Comparison of ENCODE assay signal across 21 cellular contexts in the genomic region with DNA sequence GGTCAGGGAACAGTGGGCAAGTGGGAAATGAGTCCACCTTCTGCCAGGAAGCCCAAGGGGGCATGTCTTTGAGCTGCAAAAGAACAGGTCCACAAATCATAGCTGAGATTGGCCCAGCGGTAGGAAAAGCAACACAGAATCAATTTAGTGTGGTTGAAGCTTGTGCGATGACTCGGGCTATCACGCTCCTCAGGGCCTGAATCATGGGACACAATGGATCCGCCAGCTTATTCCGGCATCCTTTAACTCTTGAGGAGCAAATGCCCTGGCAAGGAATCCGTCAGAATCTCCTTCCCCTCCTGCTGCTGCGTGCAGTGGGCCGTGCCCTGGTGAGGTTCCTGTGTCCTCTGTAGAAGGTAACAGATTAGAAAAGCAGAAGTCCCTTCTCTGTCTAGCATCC.
"Had no signal": no experiment of that assay in that cellular context is flagged by ENCODE, and none has a peak within 500 bp of the region (broad histone marks: within the 10 kb centered on the region; RNA-seq: fewer than 3 reads in every experiment).

No MANE protein-coding gene starts in this region.

- DNase-seq: effector memory CD8-positive, alpha-beta T cell; gastrocnemius medialis; immature natural killer cell; left colon; left ventricle myocardium superior; mesenchymal stem cell; naive B cell; nephron progenitor cell; retina; right lobe of liver; stimulated activated CD4-positive, alpha-beta T cell treated with anti-CD3 and anti-CD28 coated beads, Interleukin-4, amount 100 ng/mL, for 1 hour; stimulated activated CD8-positive, alpha-beta memory T cell treated with anti-CD3 and anti-CD28 coated beads, Interleukin-4, amount 100 ng/mL, for 48 hours; stimulated activated naive CD8-positive, alpha-beta T cell treated with anti-CD3 and anti-CD28 coated beads, Interleukin-15, Interleukin-2, amounts not matched to agents 100 U/mL and 50 U/mL, for 24 hours; testis; upper lobe of right lung had no signal

- FAIRE-seq: keratinocyte had no signal

- H3K4me3 ChIP-seq: esophagus muscularis mucosa, gastrocnemius medialis, lung, prostate gland, right lobe of liver, testis, tibial nerve, upper lobe of right lung had no signal

- ATAC-seq: effector memory CD8-positive, alpha-beta T cell; gastrocnemius medialis; left colon; left ventricle myocardium superior; right lobe of liver; stimulated activated effector memory CD8-positive, alpha-beta T cell treated with anti-CD3 and anti-CD28 coated beads, Interleukin-12 subunit alpha, Interleukin-12 subunit beta, amount 100 ng/mL, for 72 hours; stimulated activated naive CD8-positive, alpha-beta T cell treated with anti-CD3 and anti-CD28 coated beads, Interleukin-15, Interleukin-2, amounts not matched to agents 100 U/mL and 50 U/mL, for 24 hours; upper lobe of right lung had no signal
